In the genomic region with DNA sequence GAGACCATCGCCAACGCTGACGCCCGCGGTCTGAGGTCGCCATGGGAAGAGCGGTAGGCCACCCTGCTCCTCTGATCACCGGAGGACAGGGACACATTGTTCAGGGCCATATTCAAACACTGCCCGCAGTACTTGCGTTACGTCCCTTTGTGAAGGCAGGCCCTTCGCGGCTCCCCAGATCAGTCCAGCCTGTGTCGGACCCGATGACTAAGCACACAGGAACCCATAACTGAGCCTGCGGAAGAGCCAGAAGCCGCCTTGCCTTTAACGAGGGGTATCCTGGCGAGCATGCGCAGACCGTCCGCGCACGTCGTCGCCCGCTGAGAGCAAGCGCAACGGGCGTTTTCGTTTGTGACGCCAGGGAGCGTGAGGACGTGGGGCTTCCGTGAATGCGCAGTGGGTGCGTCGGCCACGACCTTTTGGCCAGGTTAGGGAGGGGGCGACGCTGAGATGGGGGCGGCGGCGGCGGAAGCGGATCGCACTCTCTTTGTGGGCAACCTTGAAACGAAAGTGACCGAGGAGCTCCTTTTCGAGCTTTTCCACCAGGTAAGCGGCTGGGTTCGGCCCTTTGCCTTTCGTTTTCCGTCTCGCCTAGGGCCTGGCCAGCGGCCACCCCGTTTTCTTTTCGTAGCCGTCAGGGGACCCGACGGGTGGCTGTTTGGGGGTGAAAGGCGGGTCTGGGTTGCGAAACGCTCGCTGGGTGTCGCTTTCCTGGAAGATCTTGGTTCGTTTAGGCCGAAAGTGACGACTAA, we compare ENCODE assay signal across 8 cellular contexts. TPM values are rescaled to one million over a fixed set of nuclear protein-coding genes. Genes with fewer than 3 reads are reported as not detected.
A peak's percentile ranks its signal among the peaks of the same experiment; 100 is the strongest.
DNase-seq lines count a peak whose midpoint lies in the region; ATAC-seq and TF ChIP-seq lines count a peak whose summit lies in the region.

A gene with protein sequence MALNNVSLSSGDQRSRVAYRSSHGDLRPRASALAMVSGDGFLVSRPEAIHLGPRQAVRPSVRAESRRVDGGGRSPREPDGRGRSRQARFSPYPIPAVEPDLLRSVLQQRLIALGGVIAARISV (minus strand): TSS at position 290 of the 752 bp plus-strand sequence. CDS start 180 bp downstream, at position 110.
A gene with protein sequence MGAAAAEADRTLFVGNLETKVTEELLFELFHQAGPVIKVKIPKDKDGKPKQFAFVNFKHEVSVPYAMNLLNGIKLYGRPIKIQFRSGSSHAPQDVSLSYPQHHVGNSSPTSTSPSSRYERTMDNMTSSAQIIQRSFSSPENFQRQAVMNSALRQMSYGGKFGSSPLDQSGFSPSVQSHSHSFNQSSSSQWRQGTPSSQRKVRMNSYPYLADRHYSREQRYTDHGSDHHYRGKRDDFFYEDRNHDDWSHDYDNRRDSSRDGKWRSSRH (plus strand): TSS at position 445 of the 752 bp plus-strand sequence. CDS start 6 bp downstream, at position 451.

- no peaks in the 10 kb centered on the region for H3K36me3 ChIP-seq in adrenal gland (replicated peaks in 1 of 2)
- peaks cover 0 to 30% (median 0%) of the 10 kb centered on the region in 9 donors for H3K36me3 ChIP-seq in heart right ventricle
- peaks cover 0 to 12% (median 0%) of the 10 kb centered on the region in 4 donors for H3K36me3 ChIP-seq in upper lobe of left lung

- WGBS in adrenal gland, 4 donors: 0 to 1% (median 0%) methylated on average over 47 to 69 of the region's 69 CpGs
- WGBS in heart right ventricle, 2 donors: 0 to 1% methylated on average over 69 of the region's 69 CpGs
- 1% methylated on average over 17 to 67 of the region's 69 CpGs for WGBS in upper lobe of left lung, 2 donors

- peak within 1 kb of the TSS; percentile 43 to 89 (median 66) for H3K4me3 ChIP-seq in adrenal gland
- H3K4me3 ChIP-seq in heart right ventricle: peak within 1 kb of the TSS; percentile 66 to 89 (median 76)
- peak within 1 kb of the TSS; percentile 49 to 76 (median 60) for H3K4me3 ChIP-seq in upper lobe of left lung

- H3K9me3 ChIP-seq in adrenal gland (replicated peaks in 1 of 3) (no peaks in the 10 kb centered on the region), heart right ventricle (no peaks in the 10 kb centered on the region), upper lobe of left lung (no peaks in the 10 kb centered on the region)

- DNase-seq in NCI-H1417 treated with DMSO at 0.1 percent for 48 hours (lab: John Stamatoyannopoulos, UW) (peak; percentile 91), SW480 (ENCODE audit: low spot score) (peak; percentile 98), adrenal gland (peak; percentile 98 to 99 (median 98)), heart right ventricle (peak; percentile 98 to 99), posterior cingulate gyrus (peak; percentile 91 to 99 (median 94)), upper lobe of left lung (peak; percentile 98 to 99)

- H3K27me3 ChIP-seq in adrenal gland (no peaks in the 10 kb centered on the region), heart right ventricle (no peaks in the 10 kb centered on the region), upper lobe of left lung (no peaks in the 10 kb centered on the region)

- intact Hi-C loops in adrenal gland (cut with DNase I): no loop called here
- intact Hi-C loops in heart right ventricle (cut with DNase I): loop anchor here in 8 of 10 donors (5.0 to 10.0 kb wide), 7 partner anchors 37 to 118 kb away; partner anchors contain the start of genes REXO2 (in 4 of the 8) and NNMT (in 1 of the 8)
- intact Hi-C loops in posterior cingulate gyrus (cut with DNase I): loop anchor here (1.0 kb wide), 1 partner anchor 39 kb away; the partner anchor contains the start of gene REXO2

- ATAC-seq in HG02763 (IDR thresholded peaks at IDR 0.05; ENCODE audit: unreplicated experiment): peak; percentile 94
- ATAC-seq in heart right ventricle: peak; percentile 97 to 99 (median 98)
- ATAC-seq in upper lobe of left lung (ENCODE audit: low FRiP score in 2 of 2): peak; percentile 97 to 98

- peak; percentile 30 for TF ChIP-seq CTCF in GM12874 (IDR thresholded peaks at IDR 0.05; ENCODE audit: insufficient read depth, low read depth, low read length)
- peak in 1 of 6 experiments; percentile 8 for TF ChIP-seq CTCF in adrenal gland (IDR thresholded peaks at IDR 0.05)
- TF ChIP-seq CTCF in heart right ventricle (IDR thresholded peaks at IDR 0.05): peak in 3 of 9 donors; percentile 14 to 23 (median 19)
- TF ChIP-seq CTCF in upper lobe of left lung (IDR thresholded peaks at IDR 0.05): peak in 3 of 6 experiments; percentile 28 to 33 (median 31)

- peak in 1 of 4 donors; percentile 65 for TF ChIP-seq EP300 in upper lobe of left lung (IDR thresholded peaks at IDR 0.05)

- peaks cover 14 to 53% of the 10 kb centered on the region in 2 donors for H3K4me1 ChIP-seq in adrenal gland (replicated peaks in 1 of 2)
- peaks cover 0 to 73% (median 59%) of the 10 kb centered on the region in 9 donors for H3K4me1 ChIP-seq in heart right ventricle
- H3K4me1 ChIP-seq in upper lobe of left lung: peaks cover 24 to 67% (median 46%) of the 10 kb centered on the region in 4 donors

- peak; percentile 94 to 98 for TF ChIP-seq POLR2A in adrenal gland (IDR thresholded peaks at IDR 0.05)
- TF ChIP-seq POLR2A in upper lobe of left lung (IDR thresholded peaks at IDR 0.05): peak; percentile 42 to 99 (median 96)

- H3K27ac ChIP-seq in adrenal gland (peak within 1 kb of the TSS; percentile 90 to 99 (median 95)), heart right ventricle (peak within 1 kb of the TSS; percentile 93 to 100 (median 98)), upper lobe of left lung (peak within 1 kb of the TSS; percentile 97 to 99 (median 99))

RNA-seq across cellular contexts. Expression of the first gene that starts in this region (rescaled TPM):
- total RNA-seq in adrenal gland (10 to 100 TPM in 7 of 8 donors, 1 to 10 TPM in 1; 8.2 to 19.4 (median 16.9) TPM), heart right ventricle (10 to 100 TPM in 7 of 10 donors, 1 to 10 TPM in 3; 7.1 to 14.4 (median 10.9) TPM), upper lobe of left lung (10 to 100 TPM in 2 of 6 donors, 1 to 10 TPM in 4; 6.2 to 16.8 (median 8.3) TPM)
- polyA plus RNA-seq in adrenal gland (10 to 100 TPM; 14.2 to 17.3 (median 14.3) TPM), heart right ventricle (10 to 100 TPM in 1 of 2 donors, 1 to 10 TPM in 1; 3.7 to 10.5 TPM)

RNA-seq across cellular contexts. Expression of the second gene that starts in this region (rescaled TPM):
- 10 to 100 TPM in 6 of 8 donors, 1 to 10 TPM in 2; 1.7 to 29.2 (median 18.8) TPM for total RNA-seq in adrenal gland
- polyA plus RNA-seq in adrenal gland: 10 to 100 TPM in 1 of 3 donors, 1 to 10 TPM in 2; 5.3 to 28.4 (median 7.2) TPM
- 10 to 100 TPM; 16.8 to 29.3 (median 21.3) TPM for total RNA-seq in heart right ventricle
- polyA plus RNA-seq in heart right ventricle: 1 to 10 TPM; 3.9 to 7.9 TPM
- 10 to 100 TPM in 4 of 6 donors, 1 to 10 TPM in 2; 2.2 to 35.2 (median 21.4) TPM for total RNA-seq in upper lobe of left lung

Comparison
In these comparisons a context has a peak if more than half of its experiments do, and no peak if none do; other contexts are left out.
1. Peak in every context shown above with its lines: DNase-seq, ATAC-seq, H3K4me3 ChIP-seq and H3K27ac ChIP-seq.
2. intact Hi-C loops: an anchor here in heart right ventricle (5.0 to 10.0 kb wide) and posterior cingulate gyrus (1.0 kb wide); none called in adrenal gland.